In the genomic region with DNA sequence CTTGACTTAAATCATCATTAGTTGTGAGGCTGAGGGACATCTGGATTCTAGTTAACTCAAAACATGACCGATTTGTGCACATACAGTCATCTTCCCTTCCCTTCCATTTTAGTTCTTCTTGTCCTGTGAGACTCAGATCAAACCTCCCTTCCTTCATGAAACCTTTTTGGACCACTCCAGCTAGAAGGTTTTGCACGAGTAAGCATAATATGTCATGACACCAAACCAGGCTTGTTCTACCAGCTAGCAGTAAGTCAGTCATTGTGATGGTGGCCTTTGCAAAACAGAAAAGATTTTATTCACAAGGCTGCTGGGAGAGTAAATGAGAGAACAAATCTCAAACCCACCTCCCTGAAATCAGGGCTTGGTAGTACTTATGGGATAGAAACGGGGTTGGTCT, we compare ENCODE assay signal across 33 cellular contexts. TPM values are rescaled to one million over a fixed set of nuclear protein-coding genes. Genes with fewer than 3 reads are reported as not detected.
"Had no signal": no experiment of that assay in that cellular context is flagged by ENCODE, and none has a peak within 500 bp of the region (broad histone marks: within the 10 kb centered on the region; RNA-seq: fewer than 3 reads in every experiment).

No MANE protein-coding gene starts in this region.

- H3K27me3 ChIP-seq: ascending aorta, cardiac muscle cell had no signal

- DNase-seq: activated B cell treated with CpG ODN at 0.5 μM for 24 hours; activated CD4-positive, alpha-beta memory T cell treated with anti-CD3 and anti-CD28 coated beads for 36 hours; activated CD4-positive, alpha-beta T cell treated with anti-CD3 and anti-CD28 coated beads for 4 hours; activated CD4-positive, alpha-beta T cell treated with anti-CD3 and anti-CD28 coated beads, Interleukin-2, amount 10 ng/mL, durations not matched to agents 24 days and 14 days; activated CD4-positive, alpha-beta T cell treated with anti-CD3 and anti-CD28 coated beads, Interleukin-2, amount 50 U/mL, for 1 hour; activated CD4-positive, alpha-beta T cell treated with anti-CD3 and anti-CD28 coated beads, Interleukin-2, amount 50 U/mL, for 4 hours; activated CD4-positive, CD25-positive, alpha-beta regulatory T cell treated with anti-CD3 and anti-CD28 coated beads, Interleukin-2, amount 50 U/mL, for 72 hours; activated CD8-positive, alpha-beta memory T cell treated with anti-CD3 and anti-CD28 coated beads, Interleukin-2, amount 50 U/mL, for 4 hours; activated CD8-positive, alpha-beta T cell treated with anti-CD3 and anti-CD28 coated beads for 36 hours; activated effector memory CD4-positive, alpha-beta T cell treated with anti-CD3 and anti-CD28 coated beads, Interleukin-2, amount 50 U/mL, for 16 hours; activated gamma-delta T cell treated with Interleukin-2 at 50 U/mL for 16 hours; activated naive CD4-positive, alpha-beta T cell; activated naive CD4-positive, alpha-beta T cell treated with anti-CD3 and anti-CD28 coated beads for 36 hours; activated naive CD4-positive, alpha-beta T cell treated with anti-CD3 and anti-CD28 coated beads, Interleukin-2, amount 50 U/mL, for 16 hours; activated naive CD8-positive, alpha-beta T cell treated with anti-CD3 and anti-CD28 coated beads for 36 hours; activated T-cell treated with anti-CD3 and anti-CD28 coated beads for 4 hours; activated T-cell treated with anti-CD3 and anti-CD28 coated beads, Interleukin-2, amount 50 U/mL, for 1 hour; activated T-cell treated with anti-CD3 and anti-CD28 coated beads, Interleukin-2, amount 50 U/mL, for 4 hours; activated T-cell treated with anti-CD3 and anti-CD28 coated beads, Interleukin-2, amount 50 U/mL, for 72 hours; amygdala; anterior cingulate cortex; caudate nucleus; cerebellar nuclear complex; T-helper 2 cell; T-helper 9 cell had no signal

- H3K4me3 ChIP-seq: ascending aorta, cardiac muscle cell had no signal

- FAIRE-seq: bronchial epithelial cell, TTC549 had no signal

- ATAC-seq: activated CD8-positive, alpha-beta T cell treated with anti-CD3 and anti-CD28 coated beads for 36 hours; activated naive CD4-positive, alpha-beta T cell treated with anti-CD3 and anti-CD28 coated beads, Interleukin-2, amount 50 U/mL, for 72 hours; activated T-cell treated with anti-CD3 and anti-CD28 coated beads, Interleukin-2, amount 50 U/mL, for 4 hours; activated T-cell treated with anti-CD3 and anti-CD28 coated beads, Interleukin-2, amount 50 U/mL, for 72 hours; activated T-helper 17 cell treated with anti-CD3 and anti-CD28 coated beads, Interleukin-2, amount 50 U/mL, for 72 hours had no signal

- H3K4me1 ChIP-seq: ascending aorta had no signal

- H3K27ac ChIP-seq: ascending aorta, cardiac muscle cell had no signal

- H3K9me3 ChIP-seq: ascending aorta had no signal

- H3K36me3 ChIP-seq: ascending aorta, cardiac muscle cell had no signal

RNA-seq across cellular contexts. Expression of a gene that starts 14.3 kb away (rescaled TPM):
- total RNA-seq: activated B cell treated with CpG ODN at 0.5 μM for 24 hours; activated CD4-positive, alpha-beta memory T cell treated with anti-CD3 and anti-CD28 coated beads for 36 hours; activated CD4-positive, alpha-beta T cell treated with anti-CD3 and anti-CD28 coated beads, Interleukin-2, amount 10 ng/mL, durations not matched to agents 24 days and 14 days; activated CD8-positive, alpha-beta memory T cell treated with anti-CD3 and anti-CD28 coated beads for 36 hours; activated CD8-positive, alpha-beta T cell treated with anti-CD3 and anti-CD28 coated beads for 36 hours; activated naive CD4-positive, alpha-beta T cell treated with anti-CD3 and anti-CD28 coated beads for 36 hours; activated naive CD4-positive, alpha-beta T cell treated with anti-CD3 and anti-CD28 coated beads, Interleukin-2, amount 50 U/mL, for 72 hours; activated naive CD8-positive, alpha-beta T cell treated with anti-CD3 and anti-CD28 coated beads for 36 hours; activated T-cell treated with anti-CD3 and anti-CD28 coated beads, Interleukin-2, amount 50 U/mL, for 4 hours; activated T-cell treated with anti-CD3 and anti-CD28 coated beads, Interleukin-2, amount 50 U/mL, for 72 hours; activated T-helper 1 cell treated with anti-CD3 and anti-CD28 coated beads, Interleukin-12 subunit alpha, Interleukin-12 subunit beta, Interleukin-2, Interleukin-4 antibody, amounts not matched to agents 30 ng/mL and 10 ng/mL and 1 ng/mL, durations not matched to agents 14 hours and 24 hours and 36 hours; activated T-helper 17 cell treated with anti-CD3 and anti-CD28 coated beads, Interleukin-2, amount 50 U/mL, for 72 hours; ascending aorta had no signal
